In genomic region chr11:102026975-102027374, GRCh38 we compare ENCODE assay signal across 26 cellular contexts. TPM values are rescaled to one million over a fixed set of nuclear protein-coding genes. Genes with fewer than 3 reads are reported as not detected.
DNase-seq lines count a peak whose midpoint lies in the region; ATAC-seq, FAIRE-seq and TF ChIP-seq lines count a peak whose summit lies in the region.
"Had no signal": no experiment of that assay in that cellular context is flagged by ENCODE, and none has a peak within 500 bp of the region (broad histone marks: within the 10 kb centered on the region; RNA-seq: fewer than 3 reads in every experiment).

No MANE protein-coding gene starts in this region.

- no peaks in the 10 kb centered on the region for H3K36me3 Mint-ChIP-seq in osteocyte (ENCODE audit: unreplicated experiment)
- no peaks in the 10 kb centered on the region for H3K36me3 Mint-ChIP-seq in stimulated activated memory B cell treated with anti-CD40 and anti-IgM and Interleukin-4, amounts not matched to agents 10 μg/mL and 1 μg/mL and 100 μg/mL, for 72 hours
- H3K36me3 Mint-ChIP-seq: CD8-positive, alpha-beta T cell had no signal

- intact Hi-C loops in left colon (cut with DNase I, micrococcal nuclease): no loop called here

- 12% methylated on average over 2 of the region's 2 CpGs for WGBS in SK-N-SH (ENCODE audit: low lambda C conversion rate)
- WGBS in smooth muscle cell (ENCODE audit: low lambda C conversion rate): 2% methylated on average over 2 of the region's 2 CpGs

- FAIRE-seq in bronchial epithelial cell (lab: Jason Lieb, UNC): no peak
- FAIRE-seq: GM18507, H1 had no signal

- no peaks in the 10 kb centered on the region for H4K20me1 ChIP-seq in SK-N-SH (ENCODE audit: insufficient read depth)
- no peaks in the 10 kb centered on the region for H4K20me1 ChIP-seq in smooth muscle cell (ENCODE audit: low read depth)

- H3K9ac ChIP-seq in SK-N-SH: no peak overlapping the region
- H3K9ac ChIP-seq in smooth muscle cell (ENCODE audit: low read depth): no peak overlapping the region

- H3K27me3 ChIP-seq in SK-N-SH (ENCODE audit: insufficient read depth) (peaks cover 5% of the 10 kb centered on the region; the same call in 1 of the 2 replicates), bronchial epithelial cell (ENCODE audit: control insufficient read depth, insufficient read depth, low read length) (no peaks in the 10 kb centered on the region), smooth muscle cell (ENCODE audit: low read depth) (no peaks in the 10 kb centered on the region)
- H3K27me3 ChIP-seq: MG63 had no signal

- ATAC-seq in SK-N-SH treated with all-trans-retinoic acid at 6 μM for 48 hours (peak; percentile 42), left colon (peak; percentile 24)
- no peak for ATAC-seq in stimulated activated memory B cell treated with anti-CD40 and anti-IgM and Interleukin-4, amounts not matched to agents 10 μg/mL and 1 μg/mL and 100 μg/mL, for 72 hours
- ATAC-seq: CD8-positive, alpha-beta T cell; HCT116 had no signal

- H3K4me1 ChIP-seq in SK-N-SH (ENCODE audit: control insufficient read depth in 1 of 2, insufficient read depth in 2 of 2, low read depth in 1 of 2, low read length in 1 of 2): no peaks in the 10 kb centered on the region
- H3K4me1 ChIP-seq in smooth muscle cell (ENCODE audit: low read depth): peaks cover 2% of the 10 kb centered on the region

- H3K27ac ChIP-seq in SK-N-SH (ENCODE audit: low read depth in 2 of 2, low read length in 1 of 2) (no peak overlapping the region), smooth muscle cell (ENCODE audit: low read depth) (no peak overlapping the region)
- H3K27ac ChIP-seq: PC-9, RWPE1 had no signal

- no peaks in the 10 kb centered on the region for H3K27me3 Mint-ChIP-seq in osteocyte (ENCODE audit: unreplicated experiment)
- peaks cover 57% of the 10 kb centered on the region for H3K27me3 Mint-ChIP-seq in stimulated activated memory B cell treated with anti-CD40 and anti-IgM and Interleukin-4, amounts not matched to agents 10 μg/mL and 1 μg/mL and 100 μg/mL, for 72 hours

- H3K4me1 Mint-ChIP-seq in osteocyte (ENCODE audit: unreplicated experiment): no peaks in the 10 kb centered on the region
- no peaks in the 10 kb centered on the region for H3K4me1 Mint-ChIP-seq in stimulated activated memory B cell treated with anti-CD40 and anti-IgM and Interleukin-4, amounts not matched to agents 10 μg/mL and 1 μg/mL and 100 μg/mL, for 72 hours

- H3K36me3 ChIP-seq in SK-N-SH (replicated peaks in 1 of 2; ENCODE audit: control insufficient read depth in 1 of 2, insufficient read depth in 2 of 2, low read length in 1 of 2) (no peaks in the 10 kb centered on the region), bronchial epithelial cell (ENCODE audit: control insufficient read depth, insufficient read depth, low read length) (no peaks in the 10 kb centered on the region), smooth muscle cell (ENCODE audit: low read depth) (no peaks in the 10 kb centered on the region)
- H3K36me3 ChIP-seq: MG63 had no signal

- TF ChIP-seq RAD21 in SK-N-SH (IDR thresholded peaks at IDR 0.05; ENCODE audit: low read length): no peak

- H3K79me2 ChIP-seq in SK-N-SH (ENCODE audit: insufficient read depth): no peaks in the 10 kb centered on the region
- H3K79me2 ChIP-seq in smooth muscle cell (ENCODE audit: low read depth): no peaks in the 10 kb centered on the region

- no peak overlapping the region for H3K27ac Mint-ChIP-seq in osteocyte (ENCODE audit: unreplicated experiment)
- no peak overlapping the region for H3K27ac Mint-ChIP-seq in stimulated activated memory B cell treated with anti-CD40 and anti-IgM and Interleukin-4, amounts not matched to agents 10 μg/mL and 1 μg/mL and 100 μg/mL, for 72 hours
- H3K27ac Mint-ChIP-seq: CD8-positive, alpha-beta T cell had no signal

- H3K4me3 Mint-ChIP-seq in osteocyte (ENCODE audit: unreplicated experiment): no peak overlapping the region
- no peak overlapping the region for H3K4me3 Mint-ChIP-seq in stimulated activated memory B cell treated with anti-CD40 and anti-IgM and Interleukin-4, amounts not matched to agents 10 μg/mL and 1 μg/mL and 100 μg/mL, for 72 hours
- H3K4me3 Mint-ChIP-seq: CD8-positive, alpha-beta T cell had no signal

- TF ChIP-seq EP300 in SK-N-SH (IDR thresholded peaks at IDR 0.05; ENCODE audit: borderline replicate concordance in 1 of 2, low read depth in 1 of 2, low read length in 1 of 2): no peak

- CTCF ChIA-PET in SK-N-SH (lab: Yijun Ruan, JAX): interaction anchor here (0.7 to 1.9 kb wide), 2 partner anchors 19 to 31 kb away, joined by 3 to 8 read pairs; no protein-coding TSS in a partner anchor

- H3K4me2 ChIP-seq in SK-N-SH (no peak overlapping the region), smooth muscle cell (peak overlapping the region; percentile 0)

- no peaks in the 10 kb centered on the region for H3K9me3 Mint-ChIP-seq in osteocyte (ENCODE audit: unreplicated experiment)
- no peaks in the 10 kb centered on the region for H3K9me3 Mint-ChIP-seq in stimulated activated memory B cell treated with anti-CD40 and anti-IgM and Interleukin-4, amounts not matched to agents 10 μg/mL and 1 μg/mL and 100 μg/mL, for 72 hours
- H3K9me3 Mint-ChIP-seq: CD8-positive, alpha-beta T cell had no signal

- TF ChIP-seq CTCF in SK-N-SH (IDR thresholded peaks at IDR 0.05) (no peak), bronchial epithelial cell (IDR thresholded peaks at IDR 0.05; ENCODE audit: insufficient read depth, low read length, severe bottlenecking) (no peak), smooth muscle cell (IDR thresholded peaks at IDR 0.05; ENCODE audit: borderline replicate concordance, insufficient read depth, poor library complexity, severe bottlenecking) (no peak), osteocyte (IDR thresholded peaks at IDR 0.05) (no peak)

- DNase-seq in SK-N-SH (no peak), bronchial epithelial cell (ENCODE audit: low read depth) (peak; percentile 5), left colon (no peak), smooth muscle cell (lab: John Stamatoyannopoulos, UW; ENCODE audit: unreplicated experiment) (no peak), osteocyte (ENCODE audit: extremely low spot score, unreplicated experiment) (no peak), HuH-7 (ENCODE audit: low spot score) (no peak)
- DNase-seq: 8988T; AML-193; C1 segment of cervical spinal cord; CD8-positive, alpha-beta T cell; GDM1; Karpas-422; MG63; NCI-H1048; NCI-H1417 treated with DMSO at 0.1 percent for 48 hours; NCI-H187; NCI-H510A; NCI-H748 treated with DMSO at 0.1 percent for 48 hours; SIG-M5 had no signal

- H2AFZ ChIP-seq in SK-N-SH (ENCODE audit: low read depth): no peak overlapping the region
- H2AFZ ChIP-seq in smooth muscle cell (ENCODE audit: low read depth): no peak overlapping the region
- H2AFZ ChIP-seq: PC-9 had no signal

- H3F3A ChIP-seq in SK-N-SH (replicated peaks; ENCODE audit: insufficient read depth) (no peaks in the 10 kb centered on the region), smooth muscle cell (ENCODE audit: low read depth) (no peaks in the 10 kb centered on the region)

- no peaks in the 10 kb centered on the region for H3K9me3 ChIP-seq in SK-N-SH
- no peaks in the 10 kb centered on the region for H3K9me3 ChIP-seq in smooth muscle cell (replicated peaks; ENCODE audit: low read depth)
- H3K9me3 ChIP-seq: MG63 had no signal

- H3K4me3 ChIP-seq in SK-N-SH (ENCODE audit: low read depth in 2 of 2, low read length in 1 of 2): no peak overlapping the region
- no peak overlapping the region for H3K4me3 ChIP-seq in bronchial epithelial cell (ENCODE audit: low read depth, low read length)
- H3K4me3 ChIP-seq in smooth muscle cell: no peak overlapping the region
- H3K4me3 ChIP-seq: MG63, PC-9 had no signal

- H3K9me2 ChIP-seq in SK-N-SH: no peaks in the 10 kb centered on the region

- POLR2A ChIA-PET in SK-N-SH (lab: Yijun Ruan, JAX): no interaction called here

TF ChIP-seq in SK-N-SH treated with all-trans-retinoic acid at 6 μM for 48 hours, 23 proteins besides CTCF, POLR2A, EP300 and RAD21 (continues in another document):
- TF ChIP-seq PATZ1 (CRISPR knock-in tag; IDR thresholded peaks at IDR 0.05; ENCODE audit: borderline replicate concordance) (no peak), OSR1 (CRISPR knock-in tag; IDR thresholded peaks at IDR 0.05) (no peak)

TF ChIP-seq in SK-N-SH, 30 proteins besides CTCF, POLR2A, EP300 and RAD21 (continues in another document):
- TF ChIP-seq ZBTB33 (IDR thresholded peaks at IDR 0.05; ENCODE audit: borderline replicate concordance, low read depth): no peak
- TF ChIP-seq TCF12 (IDR thresholded peaks at IDR 0.05): no peak
- TF ChIP-seq MAX (IDR thresholded peaks at IDR 0.05; ENCODE audit: low read depth): no peak
- TF ChIP-seq EZH2phosphoT487 (IDR thresholded peaks at IDR 0.05; ENCODE audit: borderline replicate concordance, low read depth): no peak
- TF ChIP-seq USF1 (IDR thresholded peaks at IDR 0.05; ENCODE audit: borderline replicate concordance, low read depth): no peak

RNA-seq across cellular contexts. Expression of gene CFAP300, which starts 20.3 kb away (rescaled TPM):
- polyA plus RNA-seq in SK-N-SH (2012; rRNA removed) (1.5 and 2.5 TPM in 2 replicates), smooth muscle cell (4.0 and 5.6 TPM in 2 replicates)
- 2.5 and 3.5 TPM in 2 replicates for polyA plus RNA-seq in SK-N-SH (2012; cell fraction: cytosol; rRNA removed)
- 1.7 TPM in 2 replicates for polyA plus RNA-seq in SK-N-SH (2012; cell fraction: nucleus; rRNA removed)
- total RNA-seq in bronchial epithelial cell (4.7 and 8.7 TPM in 2 replicates), left colon (under 1 TPM in 1 of 2 donors, not detected in 1; 0.50 TPM), smooth muscle cell (6.6 and 18.2 TPM in 2 replicates), osteocyte (3.1 and 4.9 TPM in 2 replicates)
- total RNA-seq: CD8-positive, alpha-beta T cell had no signal
